ENCODE assay signal across 15 cellular contexts in the genomic region with DNA sequence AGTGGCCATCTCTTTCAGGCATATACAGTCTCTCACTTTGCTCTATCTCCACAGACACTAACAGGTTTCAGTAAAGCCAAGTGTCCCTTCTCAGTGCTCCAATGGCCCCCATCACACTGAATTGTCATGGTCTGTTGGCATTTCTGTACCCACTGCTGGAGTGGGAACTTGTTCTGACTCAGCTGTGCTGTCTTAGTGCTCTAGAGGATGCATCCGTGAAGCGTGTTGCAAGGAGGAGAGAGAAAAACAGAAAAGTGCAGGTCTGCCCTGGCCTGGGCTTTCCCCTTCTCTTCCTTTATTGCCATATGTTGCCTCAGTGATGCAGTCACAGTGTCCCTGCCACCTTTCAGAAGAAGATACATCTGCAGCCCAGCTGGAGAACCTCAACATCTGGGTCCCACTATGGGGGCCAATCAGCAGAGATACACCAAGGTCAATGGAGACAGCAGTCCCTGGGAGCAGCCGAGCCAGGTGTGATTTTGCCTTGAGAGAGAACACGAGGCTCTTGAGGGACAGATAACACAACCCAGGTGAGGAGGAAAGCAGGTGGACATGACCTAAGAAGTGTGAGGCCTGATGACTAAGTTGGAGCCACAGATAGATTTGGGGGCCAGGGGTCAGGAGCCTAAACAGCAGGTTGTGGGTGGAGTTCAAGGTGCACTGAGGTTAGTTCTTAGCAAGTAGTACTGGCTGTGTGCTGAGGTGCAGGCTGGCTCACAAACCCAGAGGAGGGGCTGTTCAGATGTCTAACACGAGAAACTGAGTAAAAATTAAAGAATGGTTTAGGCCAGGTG. TPM values are rescaled to one million over a fixed set of nuclear protein-coding genes. Genes with fewer than 3 reads are reported as not detected.
DNase-seq lines count a peak whose midpoint lies in the region; ATAC-seq and TF ChIP-seq lines count a peak whose summit lies in the region.
"Had no signal": no experiment of that assay in that cellular context is flagged by ENCODE, and none has a peak within 500 bp of the region (broad histone marks: within the 10 kb centered on the region; RNA-seq: fewer than 3 reads in every experiment).

No MANE protein-coding gene starts in this region.

- H3K9me3 Mint-ChIP-seq in MCF 10A (ENCODE audit: unreplicated experiment) (no peaks in the 10 kb centered on the region), type B pancreatic cell (no peaks in the 10 kb centered on the region)
- H3K9me3 Mint-ChIP-seq in activated naive CD8-positive, alpha-beta T cell treated with anti-CD3 and anti-CD28 coated beads, Interleukin-2, amount 10 ng/mL, durations not matched to agents 7 days and 5 days: no peaks in the 10 kb centered on the region

- H3K4me3 Mint-ChIP-seq in MCF 10A (ENCODE audit: unreplicated experiment): no peak overlapping the region
- no peak overlapping the region for H3K4me3 Mint-ChIP-seq in activated naive CD8-positive, alpha-beta T cell treated with anti-CD3 and anti-CD28 coated beads, Interleukin-2, amount 10 ng/mL, durations not matched to agents 7 days and 5 days
- H3K4me3 Mint-ChIP-seq in type B pancreatic cell: no peak overlapping the region

- H3K4me2 ChIP-seq in mammary epithelial cell (ENCODE audit: insufficient read depth, low read depth, low read length): no peak overlapping the region

- no peaks in the 10 kb centered on the region for H3K36me3 ChIP-seq in mammary epithelial cell (ENCODE audit: insufficient read depth, low read length)
- no peaks in the 10 kb centered on the region for H3K36me3 ChIP-seq in thyroid gland

- H3K4me3 ChIP-seq in mammary epithelial cell (replicated peaks in 1 of 3; ENCODE audit: insufficient read depth in 1 of 3, low read depth in 2 of 3, low read length in 3 of 3) (no peak overlapping the region), thyroid gland (replicated peaks in 1 of 3) (no peak overlapping the region)
- H3K4me3 ChIP-seq: coronary artery had no signal

- ATAC-seq in HG02798 (IDR thresholded peaks at IDR 0.05; ENCODE audit: poor library complexity, unreplicated experiment): peak; percentile 27
- ATAC-seq in activated naive CD8-positive, alpha-beta T cell treated with anti-CD3 and anti-CD28 coated beads, Interleukin-2, amount 10 ng/mL, durations not matched to agents 7 days and 5 days (ENCODE audit: low read depth): no peak
- ATAC-seq: HCT116 had no signal

- H3K36me3 Mint-ChIP-seq in MCF 10A (ENCODE audit: insufficient read depth, unreplicated experiment) (peaks cover 35% of the 10 kb centered on the region), type B pancreatic cell (peaks cover 7% of the 10 kb centered on the region)
- peaks cover 17% of the 10 kb centered on the region for H3K36me3 Mint-ChIP-seq in activated naive CD8-positive, alpha-beta T cell treated with anti-CD3 and anti-CD28 coated beads, Interleukin-2, amount 10 ng/mL, durations not matched to agents 7 days and 5 days

- DNase-seq in MCF 10A (ENCODE audit: unreplicated experiment) (no peak), mammary epithelial cell (no peak), type B pancreatic cell (ENCODE audit: extremely low spot score, unreplicated experiment) (no peak), GM10266 (ENCODE audit: extremely low spot score) (no peak), thyroid gland (no peak), NCI-H2196 (lab: John Stamatoyannopoulos, UW; ENCODE audit: unreplicated experiment) (no peak)
- no peak for DNase-seq in activated naive CD8-positive, alpha-beta T cell treated with anti-CD3 and anti-CD28 coated beads, Interleukin-2, amount 10 ng/mL, durations not matched to agents 7 days and 5 days
- DNase-seq: DMS153; Kasumi-1; mesendoderm; nucleus accumbens; stimulated activated CD4-positive, alpha-beta T cell treated with anti-CD3 and anti-CD28 coated beads, Interleukin-4, amount 100 ng/mL, for 4 hours had no signal

- H3K27ac ChIP-seq in mammary epithelial cell (ENCODE audit: insufficient read depth, low read depth, low read length) (no peak overlapping the region), thyroid gland (no peak overlapping the region)
- H3K27ac ChIP-seq: coronary artery had no signal

- H3K9me3 ChIP-seq in mammary epithelial cell (replicated peaks; ENCODE audit: insufficient read depth, low read length) (no peaks in the 10 kb centered on the region), thyroid gland (no peaks in the 10 kb centered on the region)

- no peaks in the 10 kb centered on the region for H3K27me3 ChIP-seq in mammary epithelial cell (ENCODE audit: insufficient read depth, low read length)
- H3K27me3 ChIP-seq in thyroid gland: no peaks in the 10 kb centered on the region

- POLR2A ChIA-PET in MCF 10A (lab: Yijun Ruan, JAX): interaction anchor here (1.2 to 1.5 kb wide), 4 partner anchors 13 to 127 kb away, joined by 3 to 6 read pairs (median 3); no protein-coding TSS in a partner anchor
- POLR2A ChIA-PET in activated naive CD8-positive, alpha-beta T cell treated with anti-CD3 and anti-CD28 coated beads, Interleukin-2, amount 10 ng/mL, durations not matched to agents 7 days and 5 days (lab: Charles Lee): no interaction called here

- peaks cover 32% of the 10 kb centered on the region for H3K4me1 Mint-ChIP-seq in MCF 10A (ENCODE audit: insufficient read depth, unreplicated experiment)
- H3K4me1 Mint-ChIP-seq in activated naive CD8-positive, alpha-beta T cell treated with anti-CD3 and anti-CD28 coated beads, Interleukin-2, amount 10 ng/mL, durations not matched to agents 7 days and 5 days: peaks cover 25% of the 10 kb centered on the region
- peaks cover 24% of the 10 kb centered on the region for H3K4me1 Mint-ChIP-seq in type B pancreatic cell (ENCODE audit: unreplicated experiment)

- dilution Hi-C loops in mammary epithelial cell (cut with HindIII; ENCODE audit: low sequenced_read_pairs): no loop called here

- H3K27ac Mint-ChIP-seq in MCF 10A (ENCODE audit: low read depth, unreplicated experiment) (peak overlapping the region; percentile 74), type B pancreatic cell (peak overlapping the region; percentile 47)
- peak overlapping the region; percentile 44 for H3K27ac Mint-ChIP-seq in activated naive CD8-positive, alpha-beta T cell treated with anti-CD3 and anti-CD28 coated beads, Interleukin-2, amount 10 ng/mL, durations not matched to agents 7 days and 5 days

- no peaks in the 10 kb centered on the region for H3K79me2 ChIP-seq in mammary epithelial cell (ENCODE audit: insufficient read depth, low read length)

- in situ Hi-C loops in mammary epithelial cell (cut with MboI; ENCODE audit: low sequenced_read_pairs in 2 of 2): no loop called here

- no peak for TF ChIP-seq POLR2A in thyroid gland (IDR thresholded peaks at IDR 0.05)

- BruUV-seq in MCF 10A (replicated peaks; lab: Mats Ljungman, UMichigan) (no TSS peak), mammary epithelial cell (replicated peaks; lab: Mats Ljungman, UMichigan) (no TSS peak)

- intact Hi-C loops in MCF 10A (cut with micrococcal nuclease): loop anchor here (10.0 kb wide), 1 partner anchor 183 kb away; a partner anchor contains a TSS
- intact Hi-C loops in mammary epithelial cell (cut with micrococcal nuclease): no loop called here
- intact Hi-C loops in thyroid gland (cut with DNase I): no loop called here

- no peaks in the 10 kb centered on the region for H4K20me1 ChIP-seq in mammary epithelial cell (ENCODE audit: insufficient read depth, low read length)

- no peak for TF ChIP-seq CTCF in MCF 10A (IDR thresholded peaks at IDR 0.05; ENCODE audit: unreplicated experiment)
- TF ChIP-seq CTCF in mammary epithelial cell (conservative IDR thresholded peaks at IDR 0.05 in 1 of 2, IDR thresholded peaks at IDR 0.05 in 1 of 2; ENCODE audit: extremely low read depth in 1 of 2, insufficient read depth in 1 of 2, low read depth in 1 of 2, low read length in 2 of 2): no peak
- TF ChIP-seq CTCF in type B pancreatic cell (conservative IDR thresholded peaks at IDR 0.05): no peak
- no peak for TF ChIP-seq CTCF in GM10266 (IDR thresholded peaks at IDR 0.05; ENCODE audit: control insufficient read depth, insufficient read depth, low read depth, missing control alignments)
- no peak for TF ChIP-seq CTCF in thyroid gland (IDR thresholded peaks at IDR 0.05)

- H2AFZ ChIP-seq in mammary epithelial cell (ENCODE audit: low read depth, low read length): no peak overlapping the region

- H3K4me1 ChIP-seq in mammary epithelial cell (ENCODE audit: insufficient read depth, low read length) (peaks cover 31% of the 10 kb centered on the region), thyroid gland (peaks cover 6% of the 10 kb centered on the region in 2 donors)

- H3K27me3 Mint-ChIP-seq in MCF 10A (ENCODE audit: insufficient read depth, unreplicated experiment): no peaks in the 10 kb centered on the region
- H3K27me3 Mint-ChIP-seq in activated naive CD8-positive, alpha-beta T cell treated with anti-CD3 and anti-CD28 coated beads, Interleukin-2, amount 10 ng/mL, durations not matched to agents 7 days and 5 days: no peaks in the 10 kb centered on the region
- H3K27me3 Mint-ChIP-seq in type B pancreatic cell: no peaks in the 10 kb centered on the region

- 100% methylated on average over 4 of the region's 5 CpGs for WGBS in mammary epithelial cell (ENCODE audit: low coverage, missing lambda C conversion rate)
- 65 to 80% methylated on average over 5 of the region's 5 CpGs for WGBS in thyroid gland, 2 donors

- no peak overlapping the region for H3K9ac ChIP-seq in mammary epithelial cell (ENCODE audit: insufficient read depth, low read length)

- CTCF ChIA-PET in MCF 10A (lab: Yijun Ruan, JAX) (interaction anchor here (0.6 to 8.2 kb wide), 4 partner anchors 37 to 208 kb away, joined by 3 to 110 read pairs (median 18); a partner anchor contains a TSS), mammary epithelial cell (lab: Charles Lee; ENCODE audit: low non-redundant PET) (no interaction called here)

RNA-seq across cellular contexts. Expression of a gene that starts 5.6 kb away (rescaled TPM):
- 33.2 and 48.1 TPM in 2 replicates for total RNA-seq in MCF 10A (2022)
- total RNA-seq in mammary epithelial cell: 10 to 100 TPM; 74.3 to 75.8 TPM
- 34.9 TPM for polyA plus RNA-seq in mammary epithelial cell
- 170 TPM for polyA minus RNA-seq in mammary epithelial cell
- total RNA-seq in activated naive CD8-positive, alpha-beta T cell treated with anti-CD3 and anti-CD28 coated beads, Interleukin-2, amount 10 ng/mL, durations not matched to agents 7 days and 5 days: 100 to 1,000 TPM; 419 to 425 TPM
- total RNA-seq in type B pancreatic cell (ENCODE audit: low replicate concordance): 78.9 and 241 TPM in 2 replicates
- total RNA-seq in thyroid gland: 100 to 1,000 TPM; 146 to 252 (median 164) TPM
